35 cellular contexts compared by ENCODE assay signal in genomic region chr7:45623157-45623556, GRCh38. TPM values are rescaled to one million over a fixed set of nuclear protein-coding genes. Genes with fewer than 3 reads are reported as not detected.
"Had no signal": no experiment of that assay in that cellular context is flagged by ENCODE, and none has a peak within 500 bp of the region (broad histone marks: within the 10 kb centered on the region; RNA-seq: fewer than 3 reads in every experiment).

No MANE protein-coding gene starts in this region.

- H3K4me3 Mint-ChIP-seq: activated CD4-positive, alpha-beta memory T cell treated with anti-CD3 and anti-CD28 coated beads for 36 hours; activated CD4-positive, alpha-beta T cell treated with anti-CD3 and anti-CD28 coated beads for 36 hours; activated CD4-positive, alpha-beta T cell treated with anti-CD3 and anti-CD28 coated beads, Interleukin-2, amount 10 ng/mL, durations not matched to agents 24 days and 14 days; activated CD8-positive, alpha-beta T cell treated with anti-CD3 and anti-CD28 coated beads, Interleukin-2, amount 10 ng/mL, durations not matched to agents 7 days and 5 days; activated naive CD8-positive, alpha-beta T cell; activated naive CD8-positive, alpha-beta T cell treated with anti-CD3 and anti-CD28 coated beads, Interleukin-2, amount 50 U/mL, for 24 hours; activated T-cell treated with anti-CD3 and anti-CD28 coated beads, Interleukin-2, amount 50 U/mL, for 4 hours; activated T-helper 17 cell treated with anti-CD3 and anti-CD28 coated beads, Interleukin-2, amount 50 U/mL, for 72 hours; brain; central memory CD8-positive, alpha-beta T cell; dendritic cell treated with granulocyte-macrophage colony-stimulating factor and Interleukin-4, amounts not matched to agents 40 ng/mL and 50 ng/mL, for 4 days; endodermal cell; T-helper 17 cell; T-helper 2 cell treated with Interferon-gamma antibody and Interleukin-4, amounts not matched to agents 5 μg/mL and 100 μg/mL, for 36 hours had no signal

- H3K27me3 ChIP-seq: adrenal gland, breast epithelium, dorsolateral prefrontal cortex, esophagus muscularis mucosa, foreskin keratinocyte, gastrocnemius medialis, heart left ventricle had no signal

- H3K27me3 Mint-ChIP-seq: activated CD4-positive, alpha-beta memory T cell treated with anti-CD3 and anti-CD28 coated beads for 36 hours; activated CD4-positive, alpha-beta T cell treated with anti-CD3 and anti-CD28 coated beads, Interleukin-2, amount 10 ng/mL, durations not matched to agents 24 days and 14 days; activated naive CD8-positive, alpha-beta T cell; brain; central memory CD8-positive, alpha-beta T cell; dendritic cell treated with granulocyte-macrophage colony-stimulating factor and Interleukin-4, amounts not matched to agents 40 ng/mL and 50 ng/mL, for 4 days had no signal

- H3K36me3 ChIP-seq: adrenal gland, breast epithelium, esophagus muscularis mucosa, gastrocnemius medialis, heart left ventricle had no signal

- DNase-seq: activated CD4-positive, alpha-beta memory T cell treated with anti-CD3 and anti-CD28 coated beads for 36 hours; activated CD4-positive, alpha-beta T cell treated with anti-CD3 and anti-CD28 coated beads for 36 hours; activated CD4-positive, alpha-beta T cell treated with anti-CD3 and anti-CD28 coated beads, Interleukin-2, amount 10 ng/mL, durations not matched to agents 24 days and 14 days; activated CD4-positive, CD25-positive, alpha-beta regulatory T cell; activated CD4-positive, CD25-positive, alpha-beta regulatory T cell treated with anti-CD3 and anti-CD28 coated beads, Interleukin-2, amount 50 U/mL, for 72 hours; activated CD8-positive, alpha-beta T cell treated with anti-CD3 and anti-CD28 coated beads, Interleukin-2, amount 10 ng/mL, durations not matched to agents 7 days and 5 days; activated effector memory CD4-positive, alpha-beta T cell treated with Interleukin-2 at 50 U/mL for 16 hours; activated gamma-delta T cell treated with Interleukin-2 at 50 U/mL for 16 hours; activated naive CD4-positive, alpha-beta T cell treated with anti-CD3 and anti-CD28 coated beads, Interleukin-2, amount 50 U/mL, for 16 hours; activated naive CD4-positive, alpha-beta T cell treated with Interleukin-2 at 50 U/mL for 16 hours; activated naive CD8-positive, alpha-beta T cell treated with anti-CD3 and anti-CD28 coated beads, Interleukin-2, amount 50 U/mL, for 24 hours; activated T-cell treated with anti-CD3 and anti-CD28 coated beads, Interleukin-2, amount 50 U/mL, for 4 hours; adrenal gland; amygdala; aorta; dorsolateral prefrontal cortex; effector memory CD4-positive, alpha-beta T cell; endodermal cell; erythroblast; foreskin keratinocyte; gastrocnemius medialis; glutamatergic neuron; heart left ventricle; T-helper 1 cell; T-helper 17 cell; T1000 had no signal

- H3K27ac Mint-ChIP-seq: activated CD4-positive, alpha-beta memory T cell treated with anti-CD3 and anti-CD28 coated beads for 36 hours; activated CD4-positive, alpha-beta T cell treated with anti-CD3 and anti-CD28 coated beads for 36 hours; activated CD8-positive, alpha-beta T cell treated with anti-CD3 and anti-CD28 coated beads, Interleukin-2, amount 10 ng/mL, durations not matched to agents 7 days and 5 days; activated naive CD8-positive, alpha-beta T cell; activated naive CD8-positive, alpha-beta T cell treated with anti-CD3 and anti-CD28 coated beads, Interleukin-2, amount 50 U/mL, for 24 hours; activated T-helper 17 cell treated with anti-CD3 and anti-CD28 coated beads, Interleukin-2, amount 50 U/mL, for 72 hours; brain; dendritic cell treated with granulocyte-macrophage colony-stimulating factor and Interleukin-4, amounts not matched to agents 40 ng/mL and 50 ng/mL, for 4 days; endodermal cell; T-helper 17 cell; T-helper 2 cell treated with Interferon-gamma antibody and Interleukin-4, amounts not matched to agents 5 μg/mL and 100 μg/mL, for 36 hours had no signal

- H3K27ac ChIP-seq: adrenal gland, breast epithelium, coronary artery, dorsolateral prefrontal cortex, esophagus muscularis mucosa, foreskin keratinocyte, gastrocnemius medialis, heart left ventricle had no signal

- H3K4me1 Mint-ChIP-seq: activated CD4-positive, alpha-beta T cell treated with anti-CD3 and anti-CD28 coated beads for 36 hours; activated CD4-positive, alpha-beta T cell treated with anti-CD3 and anti-CD28 coated beads, Interleukin-2, amount 10 ng/mL, durations not matched to agents 24 days and 14 days; activated naive CD8-positive, alpha-beta T cell treated with anti-CD3 and anti-CD28 coated beads, Interleukin-2, amount 50 U/mL, for 24 hours; activated T-helper 17 cell treated with anti-CD3 and anti-CD28 coated beads, Interleukin-2, amount 50 U/mL, for 72 hours; brain; central memory CD8-positive, alpha-beta T cell; endodermal cell; T-helper 17 cell had no signal

- H3K4me1 ChIP-seq: adrenal gland, breast epithelium, esophagus muscularis mucosa, foreskin keratinocyte, gastrocnemius medialis, heart left ventricle had no signal

- H3K9me3 Mint-ChIP-seq: activated CD4-positive, alpha-beta T cell treated with anti-CD3 and anti-CD28 coated beads, Interleukin-2, amount 10 ng/mL, durations not matched to agents 24 days and 14 days; dendritic cell treated with granulocyte-macrophage colony-stimulating factor and Interleukin-4, amounts not matched to agents 40 ng/mL and 50 ng/mL, for 4 days had no signal

- H3K9me3 ChIP-seq: adrenal gland, gastrocnemius medialis had no signal

- H3K4me3 ChIP-seq: adrenal gland, breast epithelium, coronary artery, dorsolateral prefrontal cortex, esophagus muscularis mucosa, gastrocnemius medialis, heart left ventricle had no signal

- H3K36me3 Mint-ChIP-seq: activated CD4-positive, alpha-beta memory T cell treated with anti-CD3 and anti-CD28 coated beads for 36 hours; activated naive CD8-positive, alpha-beta T cell had no signal

RNA-seq across cellular contexts. Expression of gene ADCY1, which starts 49.0 kb away (rescaled TPM):
- total RNA-seq: T-helper 17 cell had no signal
